Comparison of ENCODE assay signal across 14 cellular contexts in the genomic region with DNA sequence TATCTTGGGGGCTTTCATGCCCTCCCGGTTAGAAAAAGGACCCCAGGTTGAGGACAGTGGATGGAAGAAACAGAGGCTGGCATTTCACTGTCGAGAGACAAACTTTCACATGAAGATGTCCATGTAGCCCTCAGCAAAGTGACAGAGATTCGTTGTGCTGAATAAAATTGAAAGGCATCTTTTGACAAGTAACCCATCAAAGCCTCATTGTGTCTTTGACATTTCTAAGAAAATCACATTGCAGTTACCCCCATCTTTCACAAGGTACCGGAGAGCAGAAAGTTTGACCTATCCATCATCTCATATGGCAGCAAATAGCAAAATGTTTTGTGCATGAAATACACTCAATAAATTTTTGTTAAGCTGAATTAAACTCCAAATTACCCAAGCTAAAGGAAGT. TPM values are rescaled to one million over a fixed set of nuclear protein-coding genes. Genes with fewer than 3 reads are reported as not detected.
A peak's percentile ranks its signal among the peaks of the same experiment; 100 is the strongest.
DNase-seq lines count a peak whose midpoint lies in the region; ATAC-seq and TF ChIP-seq lines count a peak whose summit lies in the region.
"Had no signal": no experiment of that assay in that cellular context is flagged by ENCODE, and none has a peak within 500 bp of the region (broad histone marks: within the 10 kb centered on the region; RNA-seq: fewer than 3 reads in every experiment).

No MANE protein-coding gene starts in this region.

- TF ChIP-seq EP300 in neural cell (conservative IDR thresholded peaks at IDR 0.05; ENCODE audit: poor library complexity, severe bottlenecking) = peak; percentile 78

- no peaks in the 10 kb centered on the region for H3K9me3 Mint-ChIP-seq in CD8-positive, alpha-beta memory T cell
- no peaks in the 10 kb centered on the region for H3K9me3 Mint-ChIP-seq in activated T-helper 17 cell treated with anti-CD3 and anti-CD28 coated beads, Interleukin-2, amount 50 U/mL, for 72 hours

- DNase-seq in CD8-positive, alpha-beta memory T cell = no peak
- DNase-seq in COLO829 (ENCODE audit: low spot score) = no peak
- DNase-seq in SHP77 treated with DMSO at 0.1 percent for 48 hours (lab: John Stamatoyannopoulos, UW) = no peak
- DNase-seq in GDM1 (lab: John Stamatoyannopoulos, UW) = no peak
- DNase-seq in SJCRH30 = no peak
- DNase-seq: activated gamma-delta T cell treated with Interleukin-2 at 50 U/mL for 16 hours; effector CD4-positive, alpha-beta T cell; H7; kidney glomerular epithelial cell had no signal

- peaks cover 0 to 5% (median 0%) of the 10 kb centered on the region in 11 experiments; a peak in 1 of 22 replicates for H3K9me3 ChIP-seq in BLaER1 treated with 17β-estradiol and CSF1 and Interleukin-3, amounts not matched to agents 10 nM and 100 nM (replicated peaks in 1 of 11)
- H3K9me3 ChIP-seq in CD8-positive, alpha-beta memory T cell (ENCODE audit: low read length) = no peaks in the 10 kb centered on the region
- H3K9me3 ChIP-seq in neural cell (ENCODE audit: low read length) = no peaks in the 10 kb centered on the region
- no peaks in the 10 kb centered on the region for H3K9me3 ChIP-seq in SJCRH30 (replicated peaks)
- H3K9me3 ChIP-seq: tibial artery had no signal

- POLR2A ChIA-PET in CD8-positive, alpha-beta memory T cell (lab: Charles Lee) = interaction anchor here (1.0 to 1.1 kb wide), 2 partner anchors 10 to 30 kb away, joined by 3 to 4 read pairs; no protein-coding TSS in a partner anchor

- no peaks in the 10 kb centered on the region for H3F3A ChIP-seq in neural cell (ENCODE audit: insufficient read depth, low read length, poor library complexity, severe bottlenecking)

- H3K27ac Mint-ChIP-seq in CD8-positive, alpha-beta memory T cell = peak overlapping the region; percentile 4 to 96 (median 90)
- H3K27ac Mint-ChIP-seq in activated T-helper 17 cell treated with anti-CD3 and anti-CD28 coated beads, Interleukin-2, amount 50 U/mL, for 72 hours = no peak overlapping the region

- ATAC-seq in activated T-helper 17 cell treated with anti-CD3 and anti-CD28 coated beads, Interleukin-2, amount 50 U/mL, for 72 hours (replicated peaks) = no peak

- peak overlapping the region in 6 of 10 experiments; percentile 90 to 98 (median 96); a peak in 4 of 20 replicates for H3K4me3 ChIP-seq in BLaER1 treated with 17β-estradiol and CSF1 and Interleukin-3, amounts not matched to agents 10 nM and 100 nM
- H3K4me3 ChIP-seq in CD8-positive, alpha-beta memory T cell (ENCODE audit: low read length) = no peak overlapping the region
- no peak overlapping the region for H3K4me3 ChIP-seq in neural cell (ENCODE audit: low read length)
- H3K4me3 ChIP-seq in SJCRH30 = no peak overlapping the region
- H3K4me3 ChIP-seq: skin epidermis, tibial artery had no signal

- TF ChIP-seq CTCF in neural cell (IDR thresholded peaks at IDR 0.05; ENCODE audit: poor library complexity, severe bottlenecking) = no peak

- H3K9me2 ChIP-seq in neural cell (ENCODE audit: insufficient read depth, low read length) = no peaks in the 10 kb centered on the region

- peaks cover 40 to 66% (median 59%) of the 10 kb centered on the region in 10 experiments for H3K4me1 ChIP-seq in BLaER1 treated with 17β-estradiol and CSF1 and Interleukin-3, amounts not matched to agents 10 nM and 100 nM
- H3K4me1 ChIP-seq in CD8-positive, alpha-beta memory T cell (ENCODE audit: insufficient read depth, low read length) = peaks cover 26% of the 10 kb centered on the region
- H3K4me1 ChIP-seq in SJCRH30 = no peaks in the 10 kb centered on the region

- no peak for TF ChIP-seq RAD21 in neural cell (conservative IDR thresholded peaks at IDR 0.05)

- H3K4me1 Mint-ChIP-seq in CD8-positive, alpha-beta memory T cell = peaks cover 31 to 34% (median 31%) of the 10 kb centered on the region in 3 donors
- peaks cover 14% of the 10 kb centered on the region for H3K4me1 Mint-ChIP-seq in activated T-helper 17 cell treated with anti-CD3 and anti-CD28 coated beads, Interleukin-2, amount 50 U/mL, for 72 hours

- peaks cover 0 to 16% (median 0%) of the 10 kb centered on the region in 3 donors for H3K36me3 Mint-ChIP-seq in CD8-positive, alpha-beta memory T cell
- peaks cover 18% of the 10 kb centered on the region for H3K36me3 Mint-ChIP-seq in activated T-helper 17 cell treated with anti-CD3 and anti-CD28 coated beads, Interleukin-2, amount 50 U/mL, for 72 hours (ENCODE audit: low read depth)

- H3K79me2 ChIP-seq in neural cell (replicated peaks; ENCODE audit: insufficient read depth, low read length) = no peaks in the 10 kb centered on the region

- peak overlapping the region; percentile 14 to 90 (median 87) for H3K4me3 Mint-ChIP-seq in CD8-positive, alpha-beta memory T cell
- H3K4me3 Mint-ChIP-seq in activated T-helper 17 cell treated with anti-CD3 and anti-CD28 coated beads, Interleukin-2, amount 50 U/mL, for 72 hours = peak overlapping the region; percentile 59

- no peaks in the 10 kb centered on the region for H3K27me3 ChIP-seq in BLaER1 treated with 17β-estradiol and CSF1 and Interleukin-3, amounts not matched to agents 10 nM and 100 nM
- no peaks in the 10 kb centered on the region for H3K27me3 ChIP-seq in CD8-positive, alpha-beta memory T cell (ENCODE audit: insufficient read depth, low read length, poor library complexity, severe bottlenecking)
- H3K27me3 ChIP-seq in neural cell (ENCODE audit: insufficient read depth, low read depth, low read length) (peaks cover 48% of the 10 kb centered on the region), SJCRH30 (no peaks in the 10 kb centered on the region)
- H3K27me3 ChIP-seq: tibial artery had no signal

- H3K27ac ChIP-seq in BLaER1 treated with 17β-estradiol and CSF1 and Interleukin-3, amounts not matched to agents 10 nM and 100 nM = peak overlapping the region in 10 of 11 experiments; percentile 38 to 100 (median 99); a peak in 20 of 22 replicates
- no peak overlapping the region for H3K27ac ChIP-seq in CD8-positive, alpha-beta memory T cell (ENCODE audit: low read depth, low read length)
- H3K27ac ChIP-seq in neural cell (ENCODE audit: low read length) (no peak overlapping the region), SJCRH30 (no peak overlapping the region)

- peak overlapping the region in 9 of 11 experiments; percentile 98 to 100 (median 99); a peak in 17 of 22 replicates for H3K9ac ChIP-seq in BLaER1 treated with 17β-estradiol and CSF1 and Interleukin-3, amounts not matched to agents 10 nM and 100 nM
- H3K9ac ChIP-seq in neural cell (ENCODE audit: low read length) = no peak overlapping the region

- peaks cover 0 to 12% (median 8%) of the 10 kb centered on the region in 11 experiments; a peak in 13 of 22 replicates for H3K36me3 ChIP-seq in BLaER1 treated with 17β-estradiol and CSF1 and Interleukin-3, amounts not matched to agents 10 nM and 100 nM
- H3K36me3 ChIP-seq in CD8-positive, alpha-beta memory T cell (ENCODE audit: insufficient read depth, low read length) = no peaks in the 10 kb centered on the region
- H3K36me3 ChIP-seq in neural cell (ENCODE audit: insufficient read depth, low read length) = no peaks in the 10 kb centered on the region
- H3K36me3 ChIP-seq in SJCRH30 = no peaks in the 10 kb centered on the region
- H3K36me3 ChIP-seq: tibial artery had no signal

- H2AFZ ChIP-seq in neural cell (ENCODE audit: low read depth, low read length) = no peak overlapping the region

- H3K27me3 Mint-ChIP-seq in CD8-positive, alpha-beta memory T cell = no peaks in the 10 kb centered on the region
- no peaks in the 10 kb centered on the region for H3K27me3 Mint-ChIP-seq in activated T-helper 17 cell treated with anti-CD3 and anti-CD28 coated beads, Interleukin-2, amount 50 U/mL, for 72 hours

- peaks cover 0 to 6% (median 0%) of the 10 kb centered on the region in 11 experiments; a peak in 1 of 22 replicates for H4K20me1 ChIP-seq in BLaER1 treated with 17β-estradiol and CSF1 and Interleukin-3, amounts not matched to agents 10 nM and 100 nM
- H4K20me1 ChIP-seq in neural cell (ENCODE audit: insufficient read depth) = no peaks in the 10 kb centered on the region

- H3K4me2 ChIP-seq in BLaER1 treated with 17β-estradiol and CSF1 and Interleukin-3, amounts not matched to agents 10 nM and 100 nM = peak overlapping the region; percentile 88 to 99 (median 96)
- H3K4me2 ChIP-seq in neural cell (ENCODE audit: low read length) = no peak overlapping the region

- CTCF ChIA-PET in CD8-positive, alpha-beta memory T cell (lab: Charles Lee) = interaction anchor here (0.7 to 2.2 kb wide), 5 partner anchors 10 to 33 kb away, joined by 3 to 8 read pairs (median 4); no protein-coding TSS in a partner anchor

TF ChIP-seq in neural cell, 6 proteins besides CTCF, POLR2A, EP300 and RAD21 (continues in another document):
- TF ChIP-seq SMC3 (conservative IDR thresholded peaks at IDR 0.05; ENCODE audit: poor library complexity) = no peak
- no peak for TF ChIP-seq TAF1 (IDR thresholded peaks at IDR 0.05; ENCODE audit: low read depth)
- TF ChIP-seq MXI1 (conservative IDR thresholded peaks at IDR 0.05; ENCODE audit: poor library complexity, severe bottlenecking) = no peak
- no peak for TF ChIP-seq POLR2AphosphoS5 (IDR thresholded peaks at IDR 0.05)
- TF ChIP-seq EZH2 (IDR thresholded peaks at IDR 0.05; ENCODE audit: borderline replicate concordance, insufficient read depth, low read length, poor library complexity, severe bottlenecking) = no peak

RNA-seq across cellular contexts. Expression of gene MBP, which starts 2.0 kb away (rescaled TPM):
- total RNA-seq in CD8-positive, alpha-beta memory T cell = 10 to 100 TPM; 59.5 to 60.0 TPM
- polyA plus RNA-seq in CD8-positive, alpha-beta memory T cell = 196 TPM
- 10 to 100 TPM; 55.7 to 66.5 TPM for total RNA-seq in activated T-helper 17 cell treated with anti-CD3 and anti-CD28 coated beads, Interleukin-2, amount 50 U/mL, for 72 hours
- polyA plus RNA-seq in neural cell = 1.6 and 3.3 TPM in 2 replicates
- polyA minus RNA-seq in neural cell = 4.6 and 6.8 TPM in 2 replicates
- 0.20 TPM in 1 of 2 replicates, not detected in the other for total RNA-seq in SJCRH30 (2014; rRNA removed; shearing (Covaris generic))

Comparison
In these comparisons a context has a peak if more than half of its experiments do, and no peak if none do; other contexts are left out.
1. H3K27ac ChIP-seq: peak in BLaER1 treated with 17β-estradiol and CSF1 and Interleukin-3, amounts not matched to agents 10 nM and 100 nM (10 of 11); none in CD8-positive, alpha-beta memory T cell (single experiment), neural cell (single experiment) and SJCRH30 (single experiment).
2. H3K4me3 ChIP-seq: peak in BLaER1 treated with 17β-estradiol and CSF1 and Interleukin-3, amounts not matched to agents 10 nM and 100 nM (6 of 10); none in CD8-positive, alpha-beta memory T cell (single experiment), neural cell (single experiment) and SJCRH30 (single experiment).
3. RNA of gene MBP, which starts 2.0 kb away (total RNA-seq): 55.7 to 66.5 TPM in activated T-helper 17 cell treated with anti-CD3 and anti-CD28 coated beads, Interleukin-2, amount 50 U/mL, for 72 hours and 59.5 to 60.0 TPM in CD8-positive, alpha-beta memory T cell; 0.20 TPM in SJCRH30; every median in the first group is over 10 times any median in the second.